ENCODE assay signal across 8 cellular contexts in the genomic region with DNA sequence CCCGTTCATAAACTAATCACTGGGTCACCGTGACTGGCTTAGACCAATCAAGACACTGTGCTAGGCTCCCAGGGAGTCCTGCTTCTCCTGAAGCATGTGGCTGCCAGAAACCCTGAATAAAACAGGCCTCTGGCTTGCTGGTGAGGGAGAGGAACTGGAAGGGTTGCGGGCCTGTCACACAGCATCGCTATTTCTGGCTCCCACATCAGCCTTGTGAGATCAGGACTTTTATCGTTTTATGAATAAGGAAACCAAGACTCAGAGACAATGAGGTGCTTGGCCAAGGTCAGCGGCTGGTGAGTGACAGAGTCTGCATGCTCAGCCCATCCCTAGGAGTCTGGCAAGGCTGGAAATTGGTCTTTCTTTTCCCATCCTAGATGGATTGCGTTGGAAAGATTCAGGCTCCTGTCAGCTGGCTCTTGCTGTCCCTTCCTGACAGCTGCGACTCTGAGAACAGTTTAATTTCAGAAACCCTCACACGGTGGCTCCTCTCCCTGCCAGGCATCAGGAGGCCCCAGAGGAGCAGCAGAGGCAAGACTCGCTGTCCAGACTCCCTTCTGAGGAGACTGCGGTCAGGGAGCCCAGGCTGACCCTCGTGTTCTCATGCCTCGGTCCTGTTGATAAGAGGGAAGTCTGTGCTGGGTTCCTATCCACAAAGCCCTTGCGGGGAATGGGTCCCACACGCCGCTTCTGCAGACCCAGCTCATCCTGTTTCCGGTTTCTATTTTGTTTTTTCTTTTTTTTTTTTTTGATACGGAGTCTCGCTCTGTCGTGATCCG.
DNase-seq lines count a peak whose midpoint lies in the region; ATAC-seq, FAIRE-seq and TF ChIP-seq lines count a peak whose summit lies in the region.

No MANE protein-coding gene starts in this region.

- H3K9me3 ChIP-seq in uterus = no peaks in the 10 kb centered on the region

- DNase-seq in activated naive CD4-positive, alpha-beta T cell treated with Interleukin-2 at 50 U/mL for 16 hours = no peak
- peak in 1 of 2 donors; percentile 32 for DNase-seq in activated T-cell treated with anti-CD3 and anti-CD28 coated beads, Interleukin-2, amount 50 U/mL, for 72 hours
- DNase-seq in left lobe of liver (ENCODE audit: low spot score) (no peak), uterus (peak in 1 of 2 donors; percentile 19), HTR-8/SVneo (ENCODE audit: insufficient read length, low spot score) (no peak), globus pallidus (ENCODE audit: low spot score) (no peak)

- H3K9me3 Mint-ChIP-seq in activated naive CD4-positive, alpha-beta T cell treated with anti-CD3 and anti-CD28 coated beads, Interleukin-2, amount 50 U/mL, for 24 hours = peaks cover 5% of the 10 kb centered on the region
- H3K9me3 Mint-ChIP-seq in activated T-cell treated with anti-CD3 and anti-CD28 coated beads, Interleukin-2, amount 50 U/mL, for 72 hours = peaks cover 7% of the 10 kb centered on the region in 2 donors

- intact Hi-C loops in uterus (cut with DNase I; ENCODE audit: low total_unique reads) = no loop called here

- no peaks in the 10 kb centered on the region for H3K27me3 Mint-ChIP-seq in activated naive CD4-positive, alpha-beta T cell treated with anti-CD3 and anti-CD28 coated beads, Interleukin-2, amount 50 U/mL, for 24 hours
- peaks cover 6% of the 10 kb centered on the region for H3K27me3 Mint-ChIP-seq in activated T-cell treated with anti-CD3 and anti-CD28 coated beads, Interleukin-2, amount 50 U/mL, for 72 hours (ENCODE audit: low read depth)

- H3K27ac Mint-ChIP-seq in activated naive CD4-positive, alpha-beta T cell treated with anti-CD3 and anti-CD28 coated beads, Interleukin-2, amount 50 U/mL, for 24 hours = peak overlapping the region; percentile 81
- peak overlapping the region; percentile 96 for H3K27ac Mint-ChIP-seq in activated T-cell treated with anti-CD3 and anti-CD28 coated beads, Interleukin-2, amount 50 U/mL, for 72 hours

- FAIRE-seq in HTR-8/SVneo (lab: Jason Lieb, UNC) = no peak

- H3K4me1 Mint-ChIP-seq in activated naive CD4-positive, alpha-beta T cell treated with anti-CD3 and anti-CD28 coated beads, Interleukin-2, amount 50 U/mL, for 24 hours = peaks cover 51% of the 10 kb centered on the region
- H3K4me1 Mint-ChIP-seq in activated T-cell treated with anti-CD3 and anti-CD28 coated beads, Interleukin-2, amount 50 U/mL, for 72 hours (ENCODE audit: low read depth) = peaks cover 43% of the 10 kb centered on the region

- H3K36me3 Mint-ChIP-seq in activated naive CD4-positive, alpha-beta T cell treated with anti-CD3 and anti-CD28 coated beads, Interleukin-2, amount 50 U/mL, for 24 hours = peaks cover 2% of the 10 kb centered on the region
- H3K36me3 Mint-ChIP-seq in activated T-cell treated with anti-CD3 and anti-CD28 coated beads, Interleukin-2, amount 50 U/mL, for 72 hours (ENCODE audit: insufficient read depth in 2 of 2) = peaks cover 3 to 6% of the 10 kb centered on the region in 2 donors

- H3K36me3 ChIP-seq in uterus = no peaks in the 10 kb centered on the region

- peak; percentile 42 to 74 for ATAC-seq in activated T-cell treated with anti-CD3 and anti-CD28 coated beads, Interleukin-2, amount 50 U/mL, for 72 hours (replicated peaks in 1 of 2)
- peak; percentile 47 for ATAC-seq in left lobe of liver
- no peak for ATAC-seq in HG03342 (IDR thresholded peaks at IDR 0.05; ENCODE audit: unreplicated experiment)

- H3K4me1 ChIP-seq in uterus = peaks cover 0 to 5% of the 10 kb centered on the region in 2 donors

- H3K27me3 ChIP-seq in uterus = no peaks in the 10 kb centered on the region

- TF ChIP-seq POLR2A in uterus (IDR thresholded peaks at IDR 0.05) = no peak

- H3K27ac ChIP-seq in uterus = peak overlapping the region; percentile 64 to 75

- H3K4me3 ChIP-seq in uterus = peak overlapping the region; percentile 28 to 32

- no peak for TF ChIP-seq CTCF in uterus (IDR thresholded peaks at IDR 0.05)

- H3K4me3 Mint-ChIP-seq in activated naive CD4-positive, alpha-beta T cell treated with anti-CD3 and anti-CD28 coated beads, Interleukin-2, amount 50 U/mL, for 24 hours = peak overlapping the region; percentile 83
- H3K4me3 Mint-ChIP-seq in activated T-cell treated with anti-CD3 and anti-CD28 coated beads, Interleukin-2, amount 50 U/mL, for 72 hours = peak overlapping the region; percentile 78 to 89
